ENCODE assay signal across 27 cellular contexts in genomic region chr2:19480664-19481063, GRCh38.
"Had no signal": no experiment of that assay in that cellular context is flagged by ENCODE, and none has a peak within 500 bp of the region (broad histone marks: within the 10 kb centered on the region; RNA-seq: fewer than 3 reads in every experiment).

No MANE protein-coding gene starts in this region.

- H3K4me3 ChIP-seq: ascending aorta, coronary artery, dorsolateral prefrontal cortex, gastroesophageal sphincter had no signal

- H3K4me1 ChIP-seq: ascending aorta, gastroesophageal sphincter had no signal

- H3K27ac ChIP-seq: ascending aorta, brain microvascular endothelial cell, coronary artery, dorsolateral prefrontal cortex, gastroesophageal sphincter, WERI-Rb-1 had no signal

- DNase-seq: activated B cell treated with CpG ODN at 0.5 μM for 24 hours; activated CD4-positive, alpha-beta memory T cell treated with anti-CD3 and anti-CD28 coated beads, Interleukin-2, amount 10 ng/mL, durations not matched to agents 7 days and 5 days; activated CD4-positive, alpha-beta T cell treated with anti-CD3 and anti-CD28 coated beads for 48 hours; activated CD8-positive, alpha-beta memory T cell treated with anti-CD3 and anti-CD28 coated beads, Interleukin-2, amount 50 U/mL, for 48 hours; activated gamma-delta T cell; activated naive CD4-positive, alpha-beta T cell; activated naive CD4-positive, alpha-beta T cell treated with anti-CD3 and anti-CD28 coated beads, Interleukin-2, amount 10 ng/mL, durations not matched to agents 7 days and 5 days; activated naive CD8-positive, alpha-beta T cell treated with anti-CD3 and anti-CD28 coated beads, Interleukin-2, amount 10 ng/mL, durations not matched to agents 7 days and 5 days; activated T-cell treated with anti-CD3 and anti-CD28 coated beads for 4 hours; activated T-cell treated with anti-CD3 and anti-CD28 coated beads, Interleukin-2, amount 50 U/mL, for 24 hours; activated T-cell treated with anti-CD3 and anti-CD28 coated beads, Interleukin-2, amount 50 U/mL, for 72 hours; brain microvascular endothelial cell; dorsolateral prefrontal cortex; effector memory CD4-positive, alpha-beta T cell; endodermal cell; foreskin melanocyte; head of caudate nucleus; T-helper 1 cell; T-helper 17 cell; T1000; WERI-Rb-1 had no signal

- H3K27me3 ChIP-seq: ascending aorta, brain microvascular endothelial cell, dorsolateral prefrontal cortex, gastroesophageal sphincter had no signal

- H3K9me3 ChIP-seq: ascending aorta, gastroesophageal sphincter had no signal

- H3K36me3 ChIP-seq: ascending aorta, brain microvascular endothelial cell, gastroesophageal sphincter, WERI-Rb-1 had no signal

- ATAC-seq: activated CD4-positive, CD25-positive, alpha-beta regulatory T cell treated with anti-CD3 and anti-CD28 coated beads, Interleukin-2, amount 50 U/mL, for 24 hours; activated naive CD4-positive, alpha-beta T cell treated with anti-CD3 and anti-CD28 coated beads, Interleukin-2, amount 50 U/mL, for 72 hours; activated T-cell treated with anti-CD3 and anti-CD28 coated beads, Interleukin-2, amount 50 U/mL, for 72 hours; esophagus mucosa; gastroesophageal sphincter; T-helper 17 cell had no signal
